Comparison of ENCODE assay signal across 11 cellular contexts in the genomic region with DNA sequence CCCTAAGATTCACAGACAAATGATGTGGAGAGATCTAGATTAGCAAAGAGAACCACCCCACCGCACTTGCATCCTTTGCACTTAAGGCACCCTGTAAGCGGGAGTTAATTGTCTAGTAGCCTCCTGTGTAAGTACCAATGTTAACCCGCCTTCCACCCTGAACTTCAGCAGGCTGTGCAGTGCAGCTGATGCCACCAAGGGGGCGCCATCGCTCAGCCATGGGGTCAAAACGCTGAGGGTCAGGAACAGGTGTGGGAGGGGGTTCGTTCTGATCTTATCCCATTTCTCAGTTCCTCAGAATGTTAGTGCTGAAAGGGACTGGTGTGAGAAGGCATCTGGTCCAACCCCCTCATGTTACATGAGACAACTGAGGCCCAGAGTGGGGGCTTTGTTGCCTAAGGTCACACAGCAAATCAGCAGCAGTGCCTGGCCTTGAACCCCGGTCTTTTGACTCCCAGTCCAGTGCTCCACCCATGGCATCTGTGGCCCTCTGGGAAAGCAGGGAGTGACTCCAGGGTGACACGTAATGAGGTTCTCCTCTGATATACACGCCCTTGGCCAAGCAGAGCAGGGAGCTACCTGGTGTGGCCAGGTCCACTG. TPM values are rescaled to one million over a fixed set of nuclear protein-coding genes. Genes with fewer than 3 reads are reported as not detected.
DNase-seq lines count a peak whose midpoint lies in the region; ATAC-seq, FAIRE-seq and TF ChIP-seq lines count a peak whose summit lies in the region.
"Had no signal": no experiment of that assay in that cellular context is flagged by ENCODE, and none has a peak within 500 bp of the region (broad histone marks: within the 10 kb centered on the region; RNA-seq: fewer than 3 reads in every experiment).

No MANE protein-coding gene starts in this region.

- no peak overlapping the region for H3K4ac ChIP-seq in mesendoderm (ENCODE audit: low read depth, low read length)

- no peak for FAIRE-seq in GM12878 (lab: Jason Lieb, UNC)

- no peak for DNase-seq in CD4-positive, alpha-beta T cell
- DNase-seq in GM12878 (ENCODE audit: low read depth, low spot score) (no peak), mesendoderm (peak; percentile 46), NCI-H446 treated with DMSO at 0.1 percent for 48 hours (lab: John Stamatoyannopoulos, UW) (no peak)
- no peak for DNase-seq in activated effector memory CD4-positive, alpha-beta T cell treated with Interleukin-2 at 50 U/mL for 16 hours
- DNase-seq: NCI-H2029, occipital lobe, T1000 had no signal

- no peaks in the 10 kb centered on the region for H3K27me3 Mint-ChIP-seq in CD4-positive, alpha-beta T cell
- H3K27me3 Mint-ChIP-seq: stimulated activated naive CD8-positive, alpha-beta T cell treated with anti-CD3 and anti-CD28 coated beads, Interleukin-15, Interleukin-2, amounts not matched to agents 100 ng/mL and 50 ng/mL, for 24 hours had no signal

- in situ Hi-C loops in GM12878 (cut with MboI) = no loop called here

- H3K9ac ChIP-seq in GM12878 (ENCODE audit: control insufficient read depth, insufficient read depth, low read length) = no peak overlapping the region
- H3K9ac ChIP-seq in mesendoderm (ENCODE audit: low read length) = no peak overlapping the region

- H2AFZ ChIP-seq in GM12878 (ENCODE audit: control insufficient read depth, low read depth, low read length) = no peak overlapping the region

- H3K56ac ChIP-seq in mesendoderm (ENCODE audit: low read length) = no peak overlapping the region

- TF ChIP-seq RAD21 in GM12878 (IDR thresholded peaks at IDR 0.05; ENCODE audit: insufficient read depth, low read depth, low read length) = no peak

- CTCF ChIA-PET in CD4-positive, alpha-beta T cell (lab: Charles Lee) = interaction anchor here (0.7 to 2.6 kb wide), 2 partner anchors 19 to 420 kb away, joined by 3 to 8 read pairs; a partner anchor contains a TSS
- CTCF ChIA-PET in GM12878 (lab: Yijun Ruan, JAX) = interaction anchor here (0.6 to 2.1 kb wide), 4 partner anchors 39 to 110 kb away, joined by 3 to 4 read pairs (median 3); no protein-coding TSS in a partner anchor

- peak; percentile 25 for TF ChIP-seq CTCF in CD4-positive, alpha-beta T cell (IDR thresholded peaks at IDR 0.05)
- peak; percentile 50 for TF ChIP-seq CTCF in GM12875 (IDR thresholded peaks at IDR 0.05; ENCODE audit: borderline replicate concordance, insufficient read depth, low read depth, low read length)
- TF ChIP-seq CTCF in GM12878 (IDR thresholded peaks at IDR 0.05 in 2 of 3, conservative IDR thresholded peaks at IDR 0.05 in 1 of 3; ENCODE audit: control insufficient read depth in 2 of 3, extremely low read depth in 1 of 3, insufficient read depth in 1 of 3, low read depth in 3 of 3, low read length in 3 of 3) = peak in 2 of 3 experiments; percentile 18 to 33; a peak in 2 of 6 replicates

- H3K4me1 Mint-ChIP-seq in CD4-positive, alpha-beta T cell (ENCODE audit: low read depth) = peaks cover 17% of the 10 kb centered on the region

- peaks cover 96% of the 10 kb centered on the region for H3K36me3 Mint-ChIP-seq in CD4-positive, alpha-beta T cell (ENCODE audit: low read depth)

- H3K79me2 ChIP-seq in GM12878 (ENCODE audit: control insufficient read depth, insufficient read depth, low read length) (no peaks in the 10 kb centered on the region), mesendoderm (ENCODE audit: control insufficient read depth, insufficient read depth, low read length) (no peaks in the 10 kb centered on the region)

- H3K4me3 ChIP-seq in GM12875 (ENCODE audit: low read depth, low read length) = no peak overlapping the region
- no peak overlapping the region for H3K4me3 ChIP-seq in GM12878
- no peak overlapping the region for H3K4me3 ChIP-seq in mesendoderm (ENCODE audit: low read length)

- POLR2A ChIA-PET in CD4-positive, alpha-beta T cell (lab: Charles Lee) = no interaction called here
- POLR2A ChIA-PET in GM12878 (lab: Charles Lee) = interaction anchor here (1.1 kb wide), 1 partner anchor 273 kb away, joined by 3 read pairs; no protein-coding TSS in a partner anchor

- no peak overlapping the region for H4K8ac ChIP-seq in mesendoderm (ENCODE audit: low read depth, low read length)

- RAD21 ChIA-PET in GM12878 (lab: Charles Lee; ENCODE audit: unreplicated experiment) = no interaction called here

- no peak for ATAC-seq in CD4-positive, alpha-beta T cell (ENCODE audit: poor library complexity)
- ATAC-seq in GM12878 (no peak), GM18519 (IDR thresholded peaks at IDR 0.05; ENCODE audit: low FRiP score, unreplicated experiment) (no peak)

- H3K79me1 ChIP-seq in mesendoderm (ENCODE audit: low read length) = no peaks in the 10 kb centered on the region

- H3K9me3 Mint-ChIP-seq in CD4-positive, alpha-beta T cell = no peaks in the 10 kb centered on the region
- H3K9me3 Mint-ChIP-seq: stimulated activated naive CD8-positive, alpha-beta T cell treated with anti-CD3 and anti-CD28 coated beads, Interleukin-15, Interleukin-2, amounts not matched to agents 100 ng/mL and 50 ng/mL, for 24 hours had no signal

- no peak overlapping the region for H3K23ac ChIP-seq in mesendoderm (ENCODE audit: low read length)

- no peak overlapping the region for H2BK15ac ChIP-seq in mesendoderm (replicated peaks; ENCODE audit: low read depth)

- no peak overlapping the region for H2BK5ac ChIP-seq in mesendoderm (ENCODE audit: low read length)

- no peak overlapping the region for H3K4me3 Mint-ChIP-seq in CD4-positive, alpha-beta T cell
- H3K4me3 Mint-ChIP-seq: stimulated activated naive CD8-positive, alpha-beta T cell treated with anti-CD3 and anti-CD28 coated beads, Interleukin-15, Interleukin-2, amounts not matched to agents 100 ng/mL and 50 ng/mL, for 24 hours had no signal

- no peaks in the 10 kb centered on the region for H3K9me3 ChIP-seq in CD4-positive, alpha-beta T cell (ENCODE audit: control insufficient read depth, low read length)
- H3K9me3 ChIP-seq in GM12878 (replicated peaks; ENCODE audit: control insufficient read depth, insufficient read depth, low read length) = no peaks in the 10 kb centered on the region

- no peak overlapping the region for H3K4me2 ChIP-seq in GM12878 (ENCODE audit: control insufficient read depth, insufficient read depth)
- no peak overlapping the region for H3K4me2 ChIP-seq in mesendoderm (ENCODE audit: low read length)

- TF ChIP-seq EP300 in GM12878 (IDR thresholded peaks at IDR 0.05; ENCODE audit: borderline replicate concordance in 1 of 2, control insufficient read depth in 1 of 2, low read depth in 2 of 2, low read length in 2 of 2) = no peak

- H3K36me3 ChIP-seq in GM12878 (ENCODE audit: control insufficient read depth in 2 of 2, insufficient read depth in 2 of 2, low read length in 1 of 2) (peaks cover 18 to 59% of the 10 kb centered on the region in 2 experiments), mesendoderm (ENCODE audit: control insufficient read depth, insufficient read depth, low read length) (no peaks in the 10 kb centered on the region)

- no peak overlapping the region for H4K5ac ChIP-seq in mesendoderm (ENCODE audit: low read length)

- H3K27ac Mint-ChIP-seq in CD4-positive, alpha-beta T cell = peak overlapping the region; percentile 47
- H3K27ac Mint-ChIP-seq: stimulated activated naive CD8-positive, alpha-beta T cell treated with anti-CD3 and anti-CD28 coated beads, Interleukin-15, Interleukin-2, amounts not matched to agents 100 ng/mL and 50 ng/mL, for 24 hours had no signal

- no peak overlapping the region for H2AK5ac ChIP-seq in mesendoderm (ENCODE audit: low read length)

- BruUV-seq in GM12878 (replicated peaks; lab: Mats Ljungman, UMichigan) = no TSS peak

- H3K27ac ChIP-seq in CD4-positive, alpha-beta T cell (ENCODE audit: low read depth, low read length) = no peak overlapping the region
- H3K27ac ChIP-seq in GM12878 (ENCODE audit: control insufficient read depth, insufficient read depth) (no peak overlapping the region), mesendoderm (ENCODE audit: low read depth, low read length) (no peak overlapping the region)

- H3K27me3 ChIP-seq in CD4-positive, alpha-beta T cell (ENCODE audit: control insufficient read depth, insufficient read depth, low read length) = no peaks in the 10 kb centered on the region
- H3K27me3 ChIP-seq in GM12878 (replicated peaks in 1 of 2; ENCODE audit: control insufficient read depth in 2 of 2, insufficient read depth in 2 of 2, low read length in 1 of 2) (no peaks in the 10 kb centered on the region), mesendoderm (ENCODE audit: insufficient read depth, low read length, poor library complexity) (no peaks in the 10 kb centered on the region)

- H4K20me1 ChIP-seq in GM12878 (ENCODE audit: control insufficient read depth, insufficient read depth) = no peaks in the 10 kb centered on the region

- WGBS in GM12878 (ENCODE audit: insufficient coverage, insufficient replicate concordance, low lambda C conversion rate, missing lambda C conversion rate) = 94% methylated on average over 10 of the region's 10 CpGs
- no CpG with 5 or more reads among the region's 10 CpGs for WGBS in mesendoderm (ENCODE audit: extremely low coverage, insufficient coverage, low lambda C conversion rate)

- no peak overlapping the region for H2BK120ac ChIP-seq in mesendoderm (ENCODE audit: low read depth, low read length)

- H3K18ac ChIP-seq in mesendoderm (ENCODE audit: low read length) = no peak overlapping the region

- SMC1A ChIA-PET in GM12878 (lab: Charles Lee; ENCODE audit: uncharacterized antibody, unreplicated experiment) = interaction anchor here (1.6 kb wide), 1 partner anchor 180 kb away, joined by 5 read pairs; a partner anchor contains a TSS

- intact Hi-C loops in CD4-positive, alpha-beta T cell (cut with DNase I, micrococcal nuclease) = no loop called here
- intact Hi-C loops in GM12878 (cut with micrococcal nuclease; ENCODE audit: unreplicated experiment) = no loop called here

- no peaks in the 10 kb centered on the region for H3K4me1 ChIP-seq in GM12878 (ENCODE audit: control insufficient read depth, insufficient read depth, low read length)
- H3K4me1 ChIP-seq in mesendoderm (ENCODE audit: control insufficient read depth, low read depth, low read length) = no peaks in the 10 kb centered on the region

- TF ChIP-seq POLR2A in GM12878 (IDR thresholded peaks at IDR 0.05; ENCODE audit: low read depth, low read length) = no peak

RNA-seq across cellular contexts. Expression of a gene that starts 57.3 kb away (rescaled TPM):
- 100 to 1,000 TPM; 271 to 287 TPM for total RNA-seq in CD4-positive, alpha-beta T cell
- 398 and 408 TPM in 2 replicates for total RNA-seq in GM12878 (2013; cell fraction: nucleolus; rRNA removed)
- 105 TPM in 2 replicates for total RNA-seq in GM12878 (2014; rRNA removed)
- 71.3 and 72.6 TPM in 2 replicates for total RNA-seq in GM12878 (2014; rRNA removed; fragmentation: Illumina TruSeq; extraction: Trizol)
- total RNA-seq in GM12878 (2021) = 157 and 173 TPM in 2 replicates
- 56.4 TPM for polyA plus RNA-seq in GM12878 (2011; ENCODE audit: low read depth)
- polyA plus RNA-seq in GM12878 (2011; rRNA removed) = 34.7 and 54.2 TPM in 2 replicates
- 110 and 124 TPM in 2 replicates for polyA plus RNA-seq in GM12878 (2011; cell fraction: cytosol; rRNA removed)
- polyA plus RNA-seq in GM12878 (2011; cell fraction: nucleus; rRNA removed) = 182 and 216 TPM in 2 replicates
- 102 and 110 TPM in 2 replicates for polyA plus RNA-seq in GM12878 (2012)
- 71.6 and 87.8 TPM in 2 replicates for polyA plus RNA-seq in GM12878 (2014; fragmentation: Illumina TruSeq; extraction: Trizol)
- 10 to 100 TPM; 43.4 to 68.6 TPM for polyA plus RNA-seq in GM12878 (2014; fragmentation: Nextera tagmentation; extraction: Ambion mirVana)
- polyA plus RNA-seq in GM12878 (2014; rRNA removed) = 104 and 111 TPM in 2 replicates
- 100 to 1,000 TPM; 136 to 138 TPM for polyA plus RNA-seq in GM12878 (2016; fragmentation: Nextera tagmentation; extraction: Ambion mirVana)
- 182 and 217 TPM in 2 replicates for polyA minus RNA-seq in GM12878 (2011; rRNA and poly(A)+ RNA removed)
- 46.2 and 64.1 TPM in 2 replicates for polyA minus RNA-seq in GM12878 (2011; cell fraction: cytosol; rRNA and poly(A)+ RNA removed)
- polyA minus RNA-seq in GM12878 (2011; cell fraction: nucleus; rRNA and poly(A)+ RNA removed) = 139 and 234 TPM in 2 replicates
- 37.7 TPM for polyA plus RNA-seq in mesendoderm (2013, experiment 1 of 2)
- 37.3 TPM for polyA plus RNA-seq in mesendoderm (2013, experiment 2 of 2)
